In genomic region chr21:29017639-29018237, GRCh38 we compare ENCODE assay signal across 8 cellular contexts. TPM values are rescaled to one million over a fixed set of nuclear protein-coding genes. Genes with fewer than 3 reads are reported as not detected.
DNase-seq lines count a peak whose midpoint lies in the region; ATAC-seq and TF ChIP-seq lines count a peak whose summit lies in the region.

No MANE protein-coding gene starts in this region.

- H3K36me3 Mint-ChIP-seq in HFFc6 (ENCODE audit: low read depth) (peaks cover 11% of the 10 kb centered on the region; the same call in 1 of the 2 replicates), memory B cell (no peaks in the 10 kb centered on the region)
- H3K36me3 Mint-ChIP-seq in activated naive CD4-positive, alpha-beta T cell treated with anti-CD3 and anti-CD28 coated beads, Interleukin-2, amount 50 U/mL, for 72 hours, result peaks cover 11 to 24% of the 10 kb centered on the region in 2 donors

- H3K4me1 Mint-ChIP-seq in HFFc6 (ENCODE audit: low read depth), result peaks cover 13% of the 10 kb centered on the region
- peaks cover 10% of the 10 kb centered on the region for H3K4me1 Mint-ChIP-seq in memory B cell

- ATAC-seq in activated naive CD4-positive, alpha-beta T cell treated with anti-CD3 and anti-CD28 coated beads, Interleukin-2, amount 50 U/mL, for 72 hours, result no peak
- ATAC-seq in memory B cell (ENCODE audit: low read depth), result no peak
- ATAC-seq in HG02973 (IDR thresholded peaks at IDR 0.05; ENCODE audit: unreplicated experiment), result no peak

- DNase-seq in AML-193 (lab: John Stamatoyannopoulos, UW) (peak; percentile 34 to 50), HFFc6 (no peak), memory B cell (ENCODE audit: low spot score in 2 of 2) (no peak), NCI-H2029 treated with DMSO at 0.1 percent for 48 hours (lab: John Stamatoyannopoulos, UW) (no peak), NK-92 (lab: John Stamatoyannopoulos, UW; ENCODE audit: unreplicated experiment) (no peak), superior temporal gyrus (ENCODE audit: extremely low spot score) (no peak)
- DNase-seq in activated naive CD4-positive, alpha-beta T cell treated with anti-CD3 and anti-CD28 coated beads, Interleukin-2, amount 50 U/mL, for 72 hours (ENCODE audit: low spot score in 2 of 2), result no peak

- H3K4me3 Mint-ChIP-seq in HFFc6 (peak overlapping the region; percentile 89), memory B cell (peak overlapping the region; percentile 79)

- TF ChIP-seq CTCF in HFFc6 (IDR thresholded peaks at IDR 0.05), result no peak

- no peaks in the 10 kb centered on the region for H3K9me3 Mint-ChIP-seq in HFFc6
- no peaks in the 10 kb centered on the region for H3K9me3 Mint-ChIP-seq in activated naive CD4-positive, alpha-beta T cell treated with anti-CD3 and anti-CD28 coated beads, Interleukin-2, amount 50 U/mL, for 72 hours
- H3K9me3 Mint-ChIP-seq in memory B cell, result no peaks in the 10 kb centered on the region

- H3K27ac Mint-ChIP-seq in HFFc6 (peak overlapping the region; percentile 87), memory B cell (peak overlapping the region; percentile 80)
- peak overlapping the region; percentile 83 to 86 for H3K27ac Mint-ChIP-seq in activated naive CD4-positive, alpha-beta T cell treated with anti-CD3 and anti-CD28 coated beads, Interleukin-2, amount 50 U/mL, for 72 hours

- H3K27me3 Mint-ChIP-seq in HFFc6 (ENCODE audit: insufficient read depth) (no peaks in the 10 kb centered on the region), memory B cell (no peaks in the 10 kb centered on the region)

RNA-seq across cellular contexts. Expression of gene RWDD2B, which starts 1.4 kb away (rescaled TPM):
- 10 to 100 TPM; 30.0 to 34.5 (median 31.1) TPM for total RNA-seq in HFFc6 (2021; fragmentation: NEBNext Ultra II Directional; extraction: Animal tissue kit (Norgen Biotek cat#: 25700))
- 10 to 100 TPM in 1 of 2 donors, 1 to 10 TPM in 1; 4.6 to 13.9 TPM for total RNA-seq in activated naive CD4-positive, alpha-beta T cell treated with anti-CD3 and anti-CD28 coated beads, Interleukin-2, amount 50 U/mL, for 72 hours

RNA-seq across cellular contexts. Expression of gene USP16, which starts 6.7 kb away (rescaled TPM):
- total RNA-seq in HFFc6 (2021; fragmentation: NEBNext Ultra II Directional; extraction: Animal tissue kit (Norgen Biotek cat#: 25700)), result 10 to 100 TPM; 28.1 to 43.1 (median 37.1) TPM
- total RNA-seq in activated naive CD4-positive, alpha-beta T cell treated with anti-CD3 and anti-CD28 coated beads, Interleukin-2, amount 50 U/mL, for 72 hours, result 10 to 100 TPM; 38.4 to 46.6 TPM

RNA-seq across cellular contexts. Expression of gene LTN1, which starts 25.1 kb away (rescaled TPM):
- total RNA-seq in HFFc6 (2021; fragmentation: NEBNext Ultra II Directional; extraction: Animal tissue kit (Norgen Biotek cat#: 25700)), result 10 to 100 TPM; 19.8 to 23.4 (median 20.8) TPM
- total RNA-seq in activated naive CD4-positive, alpha-beta T cell treated with anti-CD3 and anti-CD28 coated beads, Interleukin-2, amount 50 U/mL, for 72 hours, result 10 to 100 TPM; 35.9 to 42.1 TPM

RNA-seq across cellular contexts. Expression of gene CCT8, which starts 55.7 kb away (rescaled TPM):
- total RNA-seq in HFFc6 (2021; fragmentation: NEBNext Ultra II Directional; extraction: Animal tissue kit (Norgen Biotek cat#: 25700)), result 100 to 1,000 TPM; 209 to 258 (median 227) TPM
- total RNA-seq in activated naive CD4-positive, alpha-beta T cell treated with anti-CD3 and anti-CD28 coated beads, Interleukin-2, amount 50 U/mL, for 72 hours, result 100 to 1,000 TPM; 408 to 420 TPM

Comparison
In these comparisons a context has a peak if more than half of its experiments do, and no peak if none do; other contexts are left out.
1. DNase-seq: peak in AML-193 (2 of 2); none in HFFc6 (single experiment), activated naive CD4-positive, alpha-beta T cell treated with anti-CD3 and anti-CD28 coated beads, Interleukin-2, amount 50 U/mL, for 72 hours (0 of 2), memory B cell (0 of 2), NCI-H2029 treated with DMSO at 0.1 percent for 48 hours (single experiment), NK-92 (single experiment) and superior temporal gyrus (single experiment).
2. Peak in every context shown above with its lines, with median percentiles within 50 percentile points of each other: H3K27ac Mint-ChIP-seq.